ENCODE assay signal across 22 cellular contexts in genomic region chr5:76617675-76618074, GRCh38. TPM values are rescaled to one million over a fixed set of nuclear protein-coding genes. Genes with fewer than 3 reads are reported as not detected.
DNase-seq lines count a peak whose midpoint lies in the region; FAIRE-seq and TF ChIP-seq lines count a peak whose summit lies in the region.
"Had no signal": no experiment of that assay in that cellular context is flagged by ENCODE, and none has a peak within 500 bp of the region (broad histone marks: within the 10 kb centered on the region; RNA-seq: fewer than 3 reads in every experiment).

No MANE protein-coding gene starts in this region.

- no peak overlapping the region for H3K4me3 ChIP-seq in mammary epithelial cell (replicated peaks in 1 of 3; ENCODE audit: insufficient read depth in 1 of 3, low read depth in 2 of 3, low read length in 3 of 3)
- no peak overlapping the region for H3K4me3 ChIP-seq in breast epithelium
- no peak overlapping the region for H3K4me3 ChIP-seq in foreskin fibroblast (ENCODE audit: low read depth in 1 of 2, low read length in 2 of 2)
- H3K4me3 ChIP-seq in kidney (ENCODE audit: low read length in 2 of 2): no peak overlapping the region
- H3K4me3 ChIP-seq in prostate gland: no peak overlapping the region
- no peak overlapping the region for H3K4me3 ChIP-seq in uterus
- H3K4me3 ChIP-seq: psoas muscle, tibial artery had no signal

- H3K27me3 ChIP-seq in mammary epithelial cell (ENCODE audit: insufficient read depth, low read length): peaks cover 2% of the 10 kb centered on the region
- H3K27me3 ChIP-seq in breast epithelium: no peaks in the 10 kb centered on the region
- no peaks in the 10 kb centered on the region for H3K27me3 ChIP-seq in prostate gland (replicated peaks; ENCODE audit: insufficient read depth)
- H3K27me3 ChIP-seq in uterus: no peaks in the 10 kb centered on the region
- H3K27me3 ChIP-seq: tibial artery had no signal

- no peak overlapping the region for H3K9ac ChIP-seq in mammary epithelial cell (ENCODE audit: insufficient read depth, low read length)
- no peak overlapping the region for H3K9ac ChIP-seq in kidney (ENCODE audit: low read length in 2 of 2)

- FAIRE-seq in kidney (lab: Jason Lieb, UNC): no peak
- FAIRE-seq: GM12891, HepG2 had no signal

- H3K9me3 ChIP-seq in mammary epithelial cell (replicated peaks; ENCODE audit: insufficient read depth, low read length) (no peaks in the 10 kb centered on the region), breast epithelium (no peaks in the 10 kb centered on the region), kidney (ENCODE audit: control insufficient read depth in 1 of 2, low read length in 2 of 2) (no peaks in the 10 kb centered on the region), prostate gland (no peaks in the 10 kb centered on the region), uterus (no peaks in the 10 kb centered on the region)
- H3K9me3 ChIP-seq: psoas muscle, tibial artery had no signal

- H3K4me2 ChIP-seq in mammary epithelial cell (ENCODE audit: insufficient read depth, low read depth, low read length): no peak overlapping the region

- H3K79me2 ChIP-seq in mammary epithelial cell (ENCODE audit: insufficient read depth, low read length): no peaks in the 10 kb centered on the region

- 39% methylated on average over 4 of the region's 4 CpGs for WGBS in mammary epithelial cell (ENCODE audit: low coverage, missing lambda C conversion rate)
- whole genome bisulfite sequencing in prostate gland: 96% methylated on average over 4 of the region's 4 CpGs

- dilution Hi-C loops in mammary epithelial cell (cut with HindIII; ENCODE audit: low sequenced_read_pairs): no loop called here

- H3K4me1 ChIP-seq in mammary epithelial cell (ENCODE audit: insufficient read depth, low read length) (no peaks in the 10 kb centered on the region), breast epithelium (no peaks in the 10 kb centered on the region), kidney (ENCODE audit: control insufficient read depth in 1 of 2, insufficient read depth in 1 of 2, low read depth in 1 of 2, low read length in 2 of 2) (no peaks in the 10 kb centered on the region), prostate gland (replicated peaks) (no peaks in the 10 kb centered on the region), uterus (no peaks in the 10 kb centered on the region)
- H3K4me1 ChIP-seq: psoas muscle, tibial artery had no signal

- DNase-seq in mammary epithelial cell (peak; percentile 35), breast epithelium (ENCODE audit: low spot score in 2 of 2) (no peak), amniotic epithelial cell (ENCODE audit: low read depth) (peak; percentile 60), foreskin fibroblast (peak; percentile 70 to 81), kidney (no peak), prostate gland (ENCODE audit: low spot score) (no peak), uterus (no peak), AML-193 (lab: John Stamatoyannopoulos, UW) (no peak)
- DNase-seq: activated CD4-positive, alpha-beta T cell treated with anti-CD3 and anti-CD28 coated beads for 48 hours; activated T-cell treated with anti-CD3 and anti-CD28 coated beads, Interleukin-2, amount 50 U/mL, for 1 hour; endodermal cell; H7; natural killer cell; NCI-H187 treated with DMSO at 0.1 percent for 48 hours; NCI-H524 treated with DMSO at 0.1 percent for 48 hours; psoas muscle; stimulated activated CD4-positive, alpha-beta T cell treated with anti-CD3 and anti-CD28 coated beads, Interleukin-12 subunit alpha, Interleukin-12 subunit beta, amount 100 ng/mL, for 4 hours; tibial artery had no signal

- no peak for TF ChIP-seq POLR2A in breast epithelium (IDR thresholded peaks at IDR 0.05)
- TF ChIP-seq POLR2A in prostate gland (IDR thresholded peaks at IDR 0.05): no peak
- no peak for TF ChIP-seq POLR2A in uterus (IDR thresholded peaks at IDR 0.05)

- no peak overlapping the region for H3K27ac ChIP-seq in mammary epithelial cell (ENCODE audit: insufficient read depth, low read depth, low read length)
- no peak overlapping the region for H3K27ac ChIP-seq in breast epithelium
- no peak overlapping the region for H3K27ac ChIP-seq in kidney (ENCODE audit: low read depth in 2 of 2, low read length in 2 of 2)
- H3K27ac ChIP-seq in prostate gland: no peak overlapping the region
- no peak overlapping the region for H3K27ac ChIP-seq in uterus
- H3K27ac ChIP-seq: 22Rv1, psoas muscle, tibial artery had no signal

- no peaks in the 10 kb centered on the region for H4K20me1 ChIP-seq in mammary epithelial cell (ENCODE audit: insufficient read depth, low read length)

- intact Hi-C loops in mammary epithelial cell (cut with micrococcal nuclease): no loop called here
- intact Hi-C loops in breast epithelium (cut with DNase I; ENCODE audit: low total_unique reads): no loop called here
- intact Hi-C loops in kidney (cut with DNase I): no loop called here
- intact Hi-C loops in prostate gland (cut with DNase I): no loop called here
- intact Hi-C loops in uterus (cut with DNase I; ENCODE audit: low total_unique reads): no loop called here

- BruUV-seq in mammary epithelial cell (replicated peaks; lab: Mats Ljungman, UMichigan): no TSS peak

- CTCF ChIA-PET in mammary epithelial cell (lab: Charles Lee; ENCODE audit: low non-redundant PET): no interaction called here

- TF ChIP-seq CTCF in mammary epithelial cell (conservative IDR thresholded peaks at IDR 0.05 in 1 of 2, IDR thresholded peaks at IDR 0.05 in 1 of 2; ENCODE audit: extremely low read depth in 1 of 2, insufficient read depth in 1 of 2, low read depth in 1 of 2, low read length in 2 of 2) (no peak), breast epithelium (IDR thresholded peaks at IDR 0.05) (no peak), foreskin fibroblast (IDR thresholded peaks at IDR 0.05; ENCODE audit: low read depth, low read length) (no peak), kidney (IDR thresholded peaks at IDR 0.05; ENCODE audit: borderline replicate concordance, extremely low read depth, insufficient read depth) (no peak), prostate gland (IDR thresholded peaks at IDR 0.05) (no peak), uterus (IDR thresholded peaks at IDR 0.05) (no peak)

- H2AFZ ChIP-seq in mammary epithelial cell (ENCODE audit: low read depth, low read length): no peak overlapping the region

- H3K36me3 ChIP-seq in mammary epithelial cell (ENCODE audit: insufficient read depth, low read length): no peaks in the 10 kb centered on the region
- H3K36me3 ChIP-seq in breast epithelium: no peaks in the 10 kb centered on the region
- H3K36me3 ChIP-seq in kidney (ENCODE audit: control insufficient read depth in 1 of 2, insufficient read depth in 2 of 2, low read length in 2 of 2): peaks cover 0 to 2% of the 10 kb centered on the region in 2 donors
- no peaks in the 10 kb centered on the region for H3K36me3 ChIP-seq in prostate gland
- no peaks in the 10 kb centered on the region for H3K36me3 ChIP-seq in uterus
- H3K36me3 ChIP-seq: tibial artery had no signal

- in situ Hi-C loops in mammary epithelial cell (cut with MboI; ENCODE audit: low sequenced_read_pairs in 2 of 2): loop anchor here (25.0 kb wide), 1 partner anchor 395 kb away; no protein-coding TSS in a partner anchor

RNA-seq across cellular contexts. Expression of gene F2RL2, which starts 5.5 kb away (rescaled TPM):
- total RNA-seq in mammary epithelial cell: under 1 TPM; 0.14 to 0.17 TPM
- polyA plus RNA-seq in mammary epithelial cell: 0.01 TPM
- not detected for polyA minus RNA-seq in mammary epithelial cell
- 1 to 10 TPM in 2 of 3 donors, under 1 TPM in 1; under 0.01 to 3.4 (median 2.9) TPM for total RNA-seq in breast epithelium
- total RNA-seq in kidney: 0.44 TPM
- polyA plus RNA-seq in kidney (ENCODE audit: insufficient read depth, low read depth, low replicate concordance): 0.32 TPM
- total RNA-seq in prostate gland: not detected
- 1 to 10 TPM in 3 of 4 donors, under 1 TPM in 1; 0.26 to 1.5 (median 1.2) TPM for total RNA-seq in uterus
- total RNA-seq: activated naive CD4-positive, alpha-beta T cell treated with anti-CD3 and anti-CD28 coated beads, Interleukin-2, amount 50 U/mL, for 72 hours; HepG2; natural killer cell; psoas muscle had no signal
- polyA plus RNA-seq: HepG2, psoas muscle had no signal

Comparison
In these comparisons a context has a peak if more than half of its experiments do, and no peak if none do; other contexts are left out.
1. DNase-seq: peak in mammary epithelial cell (single experiment), amniotic epithelial cell (single experiment) and foreskin fibroblast (2 of 2); none in breast epithelium (0 of 2), kidney (single experiment), prostate gland (single experiment), uterus (0 of 2) and AML-193 (0 of 2).